1 cellular context compared by ENCODE assay signal in the genomic region with DNA sequence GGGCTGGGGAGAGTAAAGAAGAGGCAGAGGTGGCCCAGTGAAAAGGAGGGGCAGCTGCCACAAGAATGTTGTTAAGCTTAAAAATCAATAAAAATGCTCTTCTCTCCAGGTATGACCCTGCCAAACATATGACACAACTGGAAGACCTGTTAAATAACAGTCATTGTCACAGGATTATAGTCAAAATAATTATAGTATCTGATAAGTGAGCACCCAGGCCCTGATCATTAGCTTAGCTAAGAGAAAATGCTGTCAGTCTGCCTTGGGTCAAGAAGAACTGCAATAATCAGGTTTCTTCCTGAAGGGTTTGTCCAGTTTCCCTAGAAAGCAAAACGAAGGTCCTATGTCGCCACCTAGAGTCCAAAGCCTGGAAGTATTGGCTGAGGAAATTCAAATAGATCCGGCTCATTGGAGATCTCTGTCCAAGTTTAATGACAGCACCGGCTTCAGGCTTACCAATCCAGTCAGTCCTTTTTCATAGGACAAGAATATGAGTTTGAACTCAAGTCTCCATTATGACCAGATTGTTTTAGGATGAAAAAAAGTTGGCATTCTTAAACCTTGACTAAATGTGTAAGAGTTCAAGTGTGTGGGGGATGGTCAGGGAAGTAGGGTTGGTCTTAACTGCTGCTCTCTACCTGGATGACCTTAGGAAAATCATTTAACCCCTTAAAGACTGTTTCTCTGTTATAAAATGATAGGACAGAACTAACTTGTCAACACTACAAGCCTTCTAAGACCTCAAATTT.
TF ChIP-seq lines count a peak whose summit lies in the region.

No MANE protein-coding gene starts in this region.

TF ChIP-seq in HEK293, 187 proteins besides CTCF, POLR2A, EP300 and RAD21 (continued from another document):
- TF ChIP-seq, protein P1, sequence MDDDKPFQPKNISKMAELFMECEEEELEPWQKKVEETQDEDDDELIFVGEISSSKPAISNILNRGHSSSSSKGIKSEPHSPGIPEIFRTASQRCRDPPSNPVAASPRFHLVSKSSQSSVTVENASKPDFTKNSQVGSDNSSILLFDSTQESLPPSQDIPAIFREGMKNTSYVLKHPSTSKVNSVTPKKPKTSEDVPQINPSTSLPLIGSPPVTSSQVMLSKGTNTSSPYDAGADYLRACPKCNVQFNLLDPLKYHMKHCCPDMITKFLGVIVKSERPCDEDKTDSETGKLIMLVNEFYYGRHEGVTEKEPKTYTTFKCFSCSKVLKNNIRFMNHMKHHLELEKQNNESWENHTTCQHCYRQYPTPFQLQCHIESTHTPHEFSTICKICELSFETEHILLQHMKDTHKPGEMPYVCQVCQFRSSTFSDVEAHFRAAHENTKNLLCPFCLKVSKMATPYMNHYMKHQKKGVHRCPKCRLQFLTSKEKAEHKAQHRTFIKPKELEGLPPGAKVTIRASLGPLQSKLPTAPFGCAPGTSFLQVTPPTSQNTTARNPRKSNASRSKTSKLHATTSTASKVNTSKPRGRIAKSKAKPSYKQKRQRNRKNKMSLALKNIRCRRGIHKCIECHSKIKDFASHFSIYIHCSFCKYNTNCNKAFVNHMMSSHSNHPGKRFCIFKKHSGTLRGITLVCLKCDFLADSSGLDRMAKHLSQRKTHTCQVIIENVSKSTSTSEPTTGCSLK (tag by site-specific recombination; IDR thresholded peaks at IDR 0.05), result no peak
- 0 out of 2 replicates have a peak, but pooled peaks have one; percentile 19 for TF ChIP-seq TRIM28 (IDR thresholded peaks at IDR 0.05; ENCODE audit: borderline replicate concordance, low read length)
- no peak for TF ChIP-seq ZNF366 (tag by site-specific recombination; conservative IDR thresholded peaks at IDR 0.05)
TF ChIP-seq in HEK293: peak in this region for 7.
